7 cellular contexts compared by ENCODE assay signal in the genomic region with DNA sequence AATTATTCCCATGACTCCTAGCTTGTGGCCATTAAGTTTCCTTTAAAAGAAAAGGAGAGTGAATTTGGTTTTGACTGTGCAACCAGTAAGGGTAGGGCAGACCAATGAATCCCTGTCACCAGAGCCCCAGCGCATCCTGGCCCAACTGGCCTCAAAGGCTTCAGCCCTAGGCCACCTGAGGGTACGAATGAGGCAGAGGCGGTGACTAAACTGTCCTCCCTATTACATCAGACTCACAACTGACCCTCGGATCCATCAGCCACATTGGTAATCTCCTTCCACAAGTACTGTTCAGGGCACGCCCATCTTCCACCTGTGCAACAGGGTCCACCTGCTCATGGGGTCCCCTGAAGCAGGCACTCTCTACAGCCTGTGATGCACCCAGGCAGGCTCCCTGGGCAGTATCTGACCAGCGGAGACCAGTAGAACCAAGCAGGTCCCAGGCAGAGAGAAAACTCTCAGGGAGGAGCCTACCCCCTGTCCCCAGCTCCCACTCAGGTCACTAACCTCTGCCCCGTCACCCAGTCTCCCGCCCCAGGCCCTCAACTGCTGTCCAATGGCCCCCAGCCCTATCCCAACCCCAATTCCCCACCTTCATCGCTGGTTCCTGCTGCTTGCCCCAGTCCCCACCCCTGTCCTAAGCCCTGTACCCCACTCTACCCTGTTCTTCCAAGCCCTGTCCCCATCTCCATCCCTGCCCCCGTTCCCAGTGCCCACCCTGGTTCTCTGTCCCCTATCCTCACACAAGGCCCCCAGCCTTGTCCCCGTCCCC. TPM values are rescaled to one million over a fixed set of nuclear protein-coding genes. Genes with fewer than 3 reads are reported as not detected.
DNase-seq lines count a peak whose midpoint lies in the region; ATAC-seq, FAIRE-seq and TF ChIP-seq lines count a peak whose summit lies in the region.

No MANE protein-coding gene starts in this region.

- H3K79me2 ChIP-seq in keratinocyte (ENCODE audit: control insufficient read depth, insufficient read depth, low read length) = peaks cover 21% of the 10 kb centered on the region

- peak overlapping the region; percentile 64 to 87 (median 79) for H3K4me3 ChIP-seq in keratinocyte (ENCODE audit: control insufficient read depth in 2 of 3, extremely low read depth in 1 of 3, insufficient read depth in 2 of 3, low read depth in 1 of 3, low read length in 3 of 3)

- H3K27ac Mint-ChIP-seq in IgD-negative memory B cell = peak overlapping the region in 1 of 3 donors; percentile 95
- peak overlapping the region; percentile 70 for H3K27ac Mint-ChIP-seq in activated naive CD8-positive, alpha-beta T cell treated with anti-CD3 and anti-CD28 coated beads, Interleukin-2, amount 50 U/mL, for 24 hours

- no peaks in the 10 kb centered on the region for H3K9me3 ChIP-seq in keratinocyte (ENCODE audit: control insufficient read depth, low read depth, low read length)

- no peak overlapping the region for H3K27ac ChIP-seq in keratinocyte (ENCODE audit: control insufficient read depth, insufficient read depth, low read length)
- peak overlapping the region; percentile 42 for H3K27ac ChIP-seq in substantia nigra (ENCODE audit: low read depth, low read length, poor library complexity, severe bottlenecking)

- no peaks in the 10 kb centered on the region for H3K27me3 ChIP-seq in keratinocyte (ENCODE audit: control insufficient read depth, extremely low read depth, insufficient read depth, low read length)

- H4K20me1 ChIP-seq in keratinocyte (ENCODE audit: control insufficient read depth, extremely low read depth, insufficient read depth, low read length) = peaks cover 8% of the 10 kb centered on the region

- H3K4me3 Mint-ChIP-seq in IgD-negative memory B cell = peak overlapping the region; percentile 65 to 95 (median 83)
- H3K4me3 Mint-ChIP-seq in activated naive CD8-positive, alpha-beta T cell treated with anti-CD3 and anti-CD28 coated beads, Interleukin-2, amount 50 U/mL, for 24 hours = peak overlapping the region; percentile 79

- H2AFZ ChIP-seq in keratinocyte (ENCODE audit: control insufficient read depth, low read length) = no peak overlapping the region

- peaks cover 22% of the 10 kb centered on the region in 2 experiments for H3K36me3 ChIP-seq in keratinocyte (ENCODE audit: control insufficient read depth in 2 of 2, extremely low read depth in 1 of 2, insufficient read depth in 2 of 2, low read length in 2 of 2)

- H3K4me1 ChIP-seq in keratinocyte (ENCODE audit: control insufficient read depth, extremely low read depth, insufficient read depth, low read length) = peaks cover 2% of the 10 kb centered on the region

- no peaks in the 10 kb centered on the region for H3K9me3 Mint-ChIP-seq in IgD-negative memory B cell
- H3K9me3 Mint-ChIP-seq in activated naive CD8-positive, alpha-beta T cell treated with anti-CD3 and anti-CD28 coated beads, Interleukin-2, amount 50 U/mL, for 24 hours = no peaks in the 10 kb centered on the region

- H3K9ac ChIP-seq in keratinocyte (ENCODE audit: control insufficient read depth, extremely low read depth, insufficient read depth, low read length) = peak overlapping the region; percentile 33

- no peak for FAIRE-seq in keratinocyte (lab: Jason Lieb, UNC)

- peaks cover 0 to 11% (median 9%) of the 10 kb centered on the region in 3 donors for H3K4me1 Mint-ChIP-seq in IgD-negative memory B cell
- H3K4me1 Mint-ChIP-seq in activated naive CD8-positive, alpha-beta T cell treated with anti-CD3 and anti-CD28 coated beads, Interleukin-2, amount 50 U/mL, for 24 hours = peaks cover 23% of the 10 kb centered on the region

- no peak for TF ChIP-seq CTCF in keratinocyte (optimal IDR thresholded peaks at IDR 0.05 in 1 of 3, IDR thresholded peaks at IDR 0.05 in 1 of 3, conservative IDR thresholded peaks at IDR 0.05 in 1 of 3; ENCODE audit: extremely low read depth in 1 of 3, insufficient read depth in 2 of 3, low read length in 3 of 3)

- H3K36me3 Mint-ChIP-seq in IgD-negative memory B cell = no peaks in the 10 kb centered on the region
- H3K36me3 Mint-ChIP-seq in activated naive CD8-positive, alpha-beta T cell treated with anti-CD3 and anti-CD28 coated beads, Interleukin-2, amount 50 U/mL, for 24 hours (ENCODE audit: low read depth) = peaks cover 10% of the 10 kb centered on the region

- H3K4me2 ChIP-seq in keratinocyte (ENCODE audit: control insufficient read depth, extremely low read depth, insufficient read depth, low read depth, low read length) = peak overlapping the region; percentile 58

- no peak for DNase-seq in activated naive CD8-positive, alpha-beta T cell treated with anti-CD3 and anti-CD28 coated beads, Interleukin-2, amount 50 U/mL, for 24 hours
- DNase-seq in keratinocyte (ENCODE audit: low read depth, low spot score) (no peak), substantia nigra (lab: John Stamatoyannopoulos, UW) (no peak), UCSD-AML1 (lab: John Stamatoyannopoulos, UW; ENCODE audit: unreplicated experiment) (no peak), DMS79 (lab: John Stamatoyannopoulos, UW) (no peak), SW480 (ENCODE audit: low spot score) (no peak)

- no peaks in the 10 kb centered on the region for H3K27me3 Mint-ChIP-seq in IgD-negative memory B cell
- no peaks in the 10 kb centered on the region for H3K27me3 Mint-ChIP-seq in activated naive CD8-positive, alpha-beta T cell treated with anti-CD3 and anti-CD28 coated beads, Interleukin-2, amount 50 U/mL, for 24 hours

- dilution Hi-C loops in keratinocyte (cut with MboI; ENCODE audit: extremely low pct_ligation_motif_present, low sequenced_read_pairs) = no loop called here

- H3K9me1 ChIP-seq in keratinocyte (ENCODE audit: control insufficient read depth, extremely low read depth, insufficient read depth, low read length) = no peaks in the 10 kb centered on the region

- no peak for ATAC-seq in activated naive CD8-positive, alpha-beta T cell treated with anti-CD3 and anti-CD28 coated beads, Interleukin-2, amount 50 U/mL, for 24 hours

RNA-seq across cellular contexts. Expression of gene EDF1, which starts 0.9 kb away (rescaled TPM):
- polyA plus RNA-seq in IgD-negative memory B cell (378 TPM), keratinocyte (329 to 354 TPM (median 343 TPM) in 3 replicates)
- polyA plus RNA-seq in keratinocyte (2011; ENCODE audit: low read depth) = 473 TPM
- 240 and 419 TPM in 2 replicates for polyA plus RNA-seq in keratinocyte (2011; cell fraction: cytosol; rRNA removed)
- 203 and 230 TPM in 2 replicates for polyA plus RNA-seq in keratinocyte (2011; cell fraction: nucleus; rRNA removed)
- 312 and 449 TPM in 2 replicates for polyA plus RNA-seq in keratinocyte (2012; ENCODE audit: low replicate concordance)
- 58.7 to 147 TPM (median 109 TPM) in 3 replicates for polyA minus RNA-seq in keratinocyte
- 239 TPM for polyA minus RNA-seq in keratinocyte (2011; cell fraction: cytosol; rRNA and poly(A)+ RNA removed)
- polyA minus RNA-seq in keratinocyte (2011; cell fraction: nucleus; rRNA and poly(A)+ RNA removed) = 51.2 and 54.6 TPM in 2 replicates

RNA-seq across cellular contexts. Expression of gene MAMDC4, which starts 13.0 kb away (rescaled TPM):
- polyA plus RNA-seq in IgD-negative memory B cell = 0.11 TPM
- polyA plus RNA-seq in keratinocyte = 0.49 to 0.82 TPM (median 0.62 TPM) in 3 replicates
- polyA plus RNA-seq in keratinocyte (2011; ENCODE audit: low read depth) = 0.42 TPM
- 0.11 and 0.18 TPM in 2 replicates for polyA plus RNA-seq in keratinocyte (2011; cell fraction: cytosol; rRNA removed)
- polyA plus RNA-seq in keratinocyte (2011; cell fraction: nucleus; rRNA removed) = 4.4 and 6.0 TPM in 2 replicates
- 1.1 and 1.6 TPM in 2 replicates for polyA plus RNA-seq in keratinocyte (2012; ENCODE audit: low replicate concordance)
- 0.10 to 0.35 TPM (median 0.16 TPM) in 3 replicates for polyA minus RNA-seq in keratinocyte
- polyA minus RNA-seq in keratinocyte (2011; cell fraction: cytosol; rRNA and poly(A)+ RNA removed) = not detected
- 0.63 and 0.85 TPM in 2 replicates for polyA minus RNA-seq in keratinocyte (2011; cell fraction: nucleus; rRNA and poly(A)+ RNA removed)

RNA-seq across cellular contexts. Expression of gene PHPT1, which starts 16.0 kb away (rescaled TPM):
- 91.6 TPM for polyA plus RNA-seq in IgD-negative memory B cell
- 68.8 to 113 TPM (median 97.9 TPM) in 3 replicates for polyA plus RNA-seq in keratinocyte
- polyA plus RNA-seq in keratinocyte (2011; ENCODE audit: low read depth) = 110 TPM
- 52.2 and 121 TPM in 2 replicates for polyA plus RNA-seq in keratinocyte (2011; cell fraction: cytosol; rRNA removed)
- 45.1 and 48.6 TPM in 2 replicates for polyA plus RNA-seq in keratinocyte (2011; cell fraction: nucleus; rRNA removed)
- 88.4 and 108 TPM in 2 replicates for polyA plus RNA-seq in keratinocyte (2012; ENCODE audit: low replicate concordance)
- 16.0 to 25.6 TPM (median 24.3 TPM) in 3 replicates for polyA minus RNA-seq in keratinocyte
- polyA minus RNA-seq in keratinocyte (2011; cell fraction: cytosol; rRNA and poly(A)+ RNA removed) = 68.1 TPM
- polyA minus RNA-seq in keratinocyte (2011; cell fraction: nucleus; rRNA and poly(A)+ RNA removed) = 11.7 and 12.6 TPM in 2 replicates

RNA-seq across cellular contexts. Expression of gene TRAF2, which starts 21.1 kb away (rescaled TPM):
- polyA plus RNA-seq in IgD-negative memory B cell (42.8 TPM), keratinocyte (9.9 to 12.9 TPM (median 10.6 TPM) in 3 replicates)
- polyA plus RNA-seq in keratinocyte (2011; ENCODE audit: low read depth) = 5.1 TPM
- 4.8 and 7.9 TPM in 2 replicates for polyA plus RNA-seq in keratinocyte (2011; cell fraction: cytosol; rRNA removed)
- 15.2 and 19.4 TPM in 2 replicates for polyA plus RNA-seq in keratinocyte (2011; cell fraction: nucleus; rRNA removed)
- 6.5 and 14.0 TPM in 2 replicates for polyA plus RNA-seq in keratinocyte (2012; ENCODE audit: low replicate concordance)
- polyA minus RNA-seq in keratinocyte = 9.4 to 19.4 TPM (median 10.7 TPM) in 3 replicates
- polyA minus RNA-seq in keratinocyte (2011; cell fraction: cytosol; rRNA and poly(A)+ RNA removed) = 14.6 TPM
- 9.9 and 14.0 TPM in 2 replicates for polyA minus RNA-seq in keratinocyte (2011; cell fraction: nucleus; rRNA and poly(A)+ RNA removed)

RNA-seq across cellular contexts. Expression of gene AJM1, which starts 22.9 kb away (rescaled TPM):
- 0.10 TPM for polyA plus RNA-seq in IgD-negative memory B cell
- 0.10 to 0.21 TPM (median 0.12 TPM) in 3 replicates for polyA plus RNA-seq in keratinocyte
- polyA plus RNA-seq in keratinocyte (2011; ENCODE audit: low read depth) = 0.29 TPM
- 0.01 and 0.08 TPM in 2 replicates for polyA plus RNA-seq in keratinocyte (2011; cell fraction: cytosol; rRNA removed)
- polyA plus RNA-seq in keratinocyte (2011; cell fraction: nucleus; rRNA removed) = 0.92 and 0.93 TPM in 2 replicates
- polyA plus RNA-seq in keratinocyte (2012; ENCODE audit: low replicate concordance) = 0.41 and 0.79 TPM in 2 replicates
- polyA minus RNA-seq in keratinocyte = not detected in 3 replicates
- not detected for polyA minus RNA-seq in keratinocyte (2011; cell fraction: cytosol; rRNA and poly(A)+ RNA removed)
- polyA minus RNA-seq in keratinocyte (2011; cell fraction: nucleus; rRNA and poly(A)+ RNA removed) = 0.16 and 0.42 TPM in 2 replicates
